In genomic region chr16:81505011-81505660, GRCh38 we compare ENCODE assay signal across 8 cellular contexts.
A peak's percentile ranks its signal among the peaks of the same experiment; 100 is the strongest.
DNase-seq lines count a peak whose midpoint lies in the region; ATAC-seq lines count a peak whose summit lies in the region.

No MANE protein-coding gene starts in this region.

- peak; percentile 61 for ATAC-seq in GM21526 (IDR thresholded peaks at IDR 0.05; ENCODE audit: low FRiP score, unreplicated experiment)

- DNase-seq in Caki2 (ENCODE audit: low read depth) (peak; percentile 90), KBM-7 (peak; percentile 35), globus pallidus (ENCODE audit: low spot score) (peak; percentile 37), DMS79 (lab: John Stamatoyannopoulos, UW) (no peak), NCI-H2107 (lab: John Stamatoyannopoulos, UW) (no peak), NCI-H82 (lab: John Stamatoyannopoulos, UW) (no peak), NCI-H1930 (lab: John Stamatoyannopoulos, UW) (no peak)

- in situ Hi-C loops in Caki2 (cut with HindIII; ENCODE audit: low pct_unique_long_range_greater_than_20kb, low sequenced_read_pairs) = no loop called here
- in situ Hi-C loops in KBM-7 (cut with MboI; ENCODE audit: low pct_unique_long_range_greater_than_20kb, low sequenced_read_pairs) = no loop called here

Comparison
In these comparisons a context has a peak if more than half of its experiments do, and no peak if none do; other contexts are left out.
1. DNase-seq: peak in Caki2 (single experiment), KBM-7 (single experiment) and globus pallidus (single experiment); none in DMS79 (single experiment), NCI-H2107 (single experiment), NCI-H82 (single experiment) and NCI-H1930 (0 of 2).